Comparison of ENCODE assay signal across 22 cellular contexts in genomic region chr6:144893737-144894151, GRCh38.
"Had no signal": no experiment of that assay in that cellular context is flagged by ENCODE, and none has a peak within 500 bp of the region (broad histone marks: within the 10 kb centered on the region; RNA-seq: fewer than 3 reads in every experiment).

No MANE protein-coding gene starts in this region.

- H3K27ac ChIP-seq: ascending aorta, breast epithelium, foreskin keratinocyte, left lung, prostate gland, right atrium auricular region, upper lobe of left lung had no signal

- FAIRE-seq: colon had no signal

- DNase-seq: activated CD4-positive, alpha-beta T cell treated with anti-CD3 and anti-CD28 coated beads, Interleukin-2, amount 10 ng/mL, durations not matched to agents 24 days and 14 days; activated CD8-positive, alpha-beta memory T cell treated with anti-CD3 and anti-CD28 coated beads, Interleukin-2, amount 10 ng/mL, durations not matched to agents 7 days and 5 days; activated CD8-positive, alpha-beta T cell treated with anti-CD3 and anti-CD28 coated beads for 36 hours; activated gamma-delta T cell; activated T-cell treated with anti-CD3 and anti-CD28 coated beads for 4 hours; effector memory CD4-positive, alpha-beta T cell; foreskin keratinocyte; immature natural killer cell; left lung; naive thymus-derived CD8-positive, alpha-beta T cell; stimulated activated CD4-positive, alpha-beta T cell treated with anti-CD3 and anti-CD28 coated beads, Interleukin-4, amount 100 ng/mL, for 24 hours; stimulated activated naive CD4-positive, alpha-beta T cell treated with Interleukin-2 at 50 U/mL for 16 hours; T-helper 2 cell; upper lobe of left lung had no signal

- H3K4me1 ChIP-seq: ascending aorta, breast epithelium, left lung, prostate gland, right atrium auricular region, upper lobe of left lung had no signal

- H3K27me3 ChIP-seq: ascending aorta, breast epithelium, foreskin keratinocyte, left lung, right atrium auricular region, upper lobe of left lung had no signal

- H3K9me3 ChIP-seq: ascending aorta, breast epithelium, left lung, prostate gland, right atrium auricular region, upper lobe of left lung had no signal

- ATAC-seq: activated CD4-positive, CD25-positive, alpha-beta regulatory T cell treated with anti-CD3 and anti-CD28 coated beads, Interleukin-2, amount 50 U/mL, for 24 hours; activated CD8-positive, alpha-beta memory T cell treated with anti-CD3 and anti-CD28 coated beads, Interleukin-2, amount 10 ng/mL, durations not matched to agents 7 days and 5 days; activated CD8-positive, alpha-beta T cell treated with anti-CD3 and anti-CD28 coated beads for 36 hours; activated naive CD4-positive, alpha-beta T cell treated with anti-CD3 and anti-CD28 coated beads, Interleukin-2, amount 50 U/mL, for 72 hours; foreskin keratinocyte; left lung; naive thymus-derived CD8-positive, alpha-beta T cell had no signal

- H3K4me3 ChIP-seq: ascending aorta, breast epithelium, left lung, lung, prostate gland, right atrium auricular region, upper lobe of left lung had no signal

- H3K36me3 ChIP-seq: ascending aorta, breast epithelium, left lung, prostate gland, right atrium auricular region, upper lobe of left lung had no signal
